ENCODE assay signal across 24 cellular contexts in genomic region chr7:101824440-101824839, GRCh38. TPM values are rescaled to one million over a fixed set of nuclear protein-coding genes. Genes with fewer than 3 reads are reported as not detected.
DNase-seq lines count a peak whose midpoint lies in the region; ATAC-seq, FAIRE-seq and TF ChIP-seq lines count a peak whose summit lies in the region.
"Had no signal": no experiment of that assay in that cellular context is flagged by ENCODE, and none has a peak within 500 bp of the region (broad histone marks: within the 10 kb centered on the region; RNA-seq: fewer than 3 reads in every experiment).

No MANE protein-coding gene starts in this region.

- peaks cover 91% of the 10 kb centered on the region for H3K79me2 ChIP-seq in HepG2 (ENCODE audit: insufficient read depth, low read length)

- BruUV-seq in HepG2 (replicated peaks; lab: Mats Ljungman, UMichigan) = no TSS peak

- peak; percentile 22 for DNase-seq in activated CD8-positive, alpha-beta memory T cell treated with anti-CD3 and anti-CD28 coated beads, Interleukin-2, amount 50 U/mL, for 48 hours
- no peak for DNase-seq in activated CD8-positive, alpha-beta memory T cell treated with anti-CD3 and anti-CD28 coated beads, Interleukin-2, amount 50 U/mL, for 4 hours
- DNase-seq in RWPE1 (ENCODE audit: low spot score) = no peak
- no peak for DNase-seq in HepG2 (ENCODE audit: low spot score)
- peak; percentile 21 for DNase-seq in upper lobe of right lung
- no peak for DNase-seq in prostate gland (ENCODE audit: low spot score)
- DNase-seq: AML-193; CD4-positive, CD25-positive, alpha-beta regulatory T cell; COR-L47; GF-D8; GOT3; Kasumi-1; MG63; NCI-H1048; NCI-H1436; NCI-H226; NCI-H524; PC-9; SJCRH30 had no signal

- POLR2A ChIA-PET in RWPE1 (lab: Yijun Ruan, JAX; ENCODE audit: low non-redundant PET) (no interaction called here), HepG2 (lab: Yijun Ruan, JAX) (no interaction called here)

- 97% methylated on average over 8 of the region's 8 CpGs for WGBS in HepG2 (ENCODE audit: low lambda C conversion rate)
- WGBS in prostate gland = 84% methylated on average over 8 of the region's 8 CpGs

- H3K9ac ChIP-seq in HepG2 (ENCODE audit: insufficient read depth, low read depth, low read length) = no peak overlapping the region

- H3K4me3 ChIP-seq in HepG2 (replicated peaks in 1 of 3; ENCODE audit: insufficient read depth in 1 of 3, low read depth in 2 of 3, low read length in 3 of 3) (no peak overlapping the region), upper lobe of right lung (no peak overlapping the region), prostate gland (no peak overlapping the region)
- H3K4me3 ChIP-seq: MG63, PC-9, SJCRH30 had no signal

- TF ChIP-seq EP300 in HepG2 (IDR thresholded peaks at IDR 0.05; ENCODE audit: low read depth in 2 of 2, low read length in 2 of 2) = no peak
- no peak for TF ChIP-seq EP300 in HepG2 (CRISPR knock-in tag; IDR thresholded peaks at IDR 0.05; ENCODE audit: borderline replicate concordance)

- no peak overlapping the region for H3K4me2 ChIP-seq in HepG2 (ENCODE audit: low read depth, low read length)
- H3K4me2 ChIP-seq: PC-9 had no signal

- FAIRE-seq in HepG2 (lab: Jason Lieb, UNC) = no peak
- FAIRE-seq: GM19239 had no signal

- ATAC-seq in HepG2 (no peak), upper lobe of right lung (no peak), HG02610 (IDR thresholded peaks at IDR 0.05; ENCODE audit: unreplicated experiment) (no peak), GM21528 (IDR thresholded peaks at IDR 0.05; ENCODE audit: low FRiP score, unreplicated experiment) (no peak)

- H3K9me3 ChIP-seq in HepG2 (ENCODE audit: low read length) (no peaks in the 10 kb centered on the region), upper lobe of right lung (no peaks in the 10 kb centered on the region), prostate gland (no peaks in the 10 kb centered on the region)
- H3K9me3 ChIP-seq: MG63 had no signal

- peaks cover 2 to 5% of the 10 kb centered on the region in 2 experiments; a peak in 2 of 5 replicates for H3K36me3 ChIP-seq in HepG2 (replicated peaks in 1 of 2; ENCODE audit: control insufficient read depth in 1 of 2, insufficient read depth in 2 of 2, low read length in 2 of 2)
- no peaks in the 10 kb centered on the region for H3K36me3 ChIP-seq in upper lobe of right lung
- no peaks in the 10 kb centered on the region for H3K36me3 ChIP-seq in prostate gland
- H3K36me3 ChIP-seq: MG63 had no signal

- CTCF ChIA-PET in RWPE1 (lab: Yijun Ruan, JAX) = interaction anchor here (0.6 kb wide), 1 partner anchor 580 kb away, joined by 4 read pairs; no protein-coding TSS in a partner anchor
- CTCF ChIA-PET in HepG2 (lab: Yijun Ruan, JAX; ENCODE audit: low intra/inter-chr PET ratio, low total read pairs) = no interaction called here

- in situ Hi-C loops in HepG2 (cut with HindIII; ENCODE audit: extremely low pct_ligation_motif_present, low pct_unique_long_range_greater_than_20kb) = no loop called here

- TF ChIP-seq POLR2A in HepG2 (IDR thresholded peaks at IDR 0.05; ENCODE audit: insufficient read depth in 1 of 2, low read depth in 2 of 2, low read length in 2 of 2) = no peak
- no peak for TF ChIP-seq POLR2A in prostate gland (IDR thresholded peaks at IDR 0.05)

- intact Hi-C loops in HepG2 (cut with micrococcal nuclease; ENCODE audit: unreplicated experiment) = no loop called here
- intact Hi-C loops in upper lobe of right lung (cut with DNase I) = no loop called here
- intact Hi-C loops in prostate gland (cut with DNase I) = no loop called here

- H2AFZ ChIP-seq in HepG2 (ENCODE audit: low read length) = no peak overlapping the region
- H2AFZ ChIP-seq: PC-9 had no signal

- H4K20me1 ChIP-seq in HepG2 (ENCODE audit: insufficient read depth, low read length) = peaks cover 33% of the 10 kb centered on the region

- H3K27ac ChIP-seq in RWPE1 (0 out of 2 replicates have a peak overlapping the region, but pooled peaks have one; percentile 6), HepG2 (ENCODE audit: extremely low read length, insufficient read depth, low read length) (no peak overlapping the region), upper lobe of right lung (no peak overlapping the region), prostate gland (no peak overlapping the region)
- H3K27ac ChIP-seq: 22Rv1, HL-60, PC-9, SJCRH30 had no signal

- peaks cover 35% of the 10 kb centered on the region for H3K4me1 ChIP-seq in HepG2 (ENCODE audit: insufficient read depth, low read length)
- peaks cover 11% of the 10 kb centered on the region for H3K4me1 ChIP-seq in upper lobe of right lung
- peaks cover 4% of the 10 kb centered on the region for H3K4me1 ChIP-seq in prostate gland (replicated peaks)

- H3K27me3 ChIP-seq in HepG2 (ENCODE audit: control insufficient read depth in 1 of 2, insufficient read depth in 2 of 2, low read length in 2 of 2) (no peaks in the 10 kb centered on the region; a peak in 1 of 5 replicates), upper lobe of right lung (no peaks in the 10 kb centered on the region), prostate gland (replicated peaks; ENCODE audit: insufficient read depth) (no peaks in the 10 kb centered on the region)
- H3K27me3 ChIP-seq: MG63, SJCRH30 had no signal

- TF ChIP-seq CTCF in RWPE1 (conservative IDR thresholded peaks at IDR 0.05; ENCODE audit: low read depth) = no peak
- TF ChIP-seq CTCF in HepG2 (CRISPR knock-in tag; IDR thresholded peaks at IDR 0.05) = no peak
- no peak for TF ChIP-seq CTCF in upper lobe of right lung (IDR thresholded peaks at IDR 0.05)
- TF ChIP-seq CTCF in prostate gland (IDR thresholded peaks at IDR 0.05) = no peak

- TF ChIP-seq RAD21 in HepG2 (CRISPR knock-in tag; IDR thresholded peaks at IDR 0.05) = no peak

TF ChIP-seq in HepG2, 621 proteins besides CTCF, POLR2A, EP300 and RAD21:
- peak; percentile 59; the same call in 1 of the 2 replicates for TF ChIP-seq PRDM15 (CRISPR knock-in tag; IDR thresholded peaks at IDR 0.05)
- no peak for TF ChIP-seq ZNF468 (CRISPR knock-in tag; IDR thresholded peaks at IDR 0.05)

RNA-seq across cellular contexts. Expression of gene CUX1, which starts 7.0 kb away (rescaled TPM):
- total RNA-seq in HepG2 (2016; rRNA removed; fragmentation: Illumina TruSeq; extraction: Trizol) = 13.7 and 21.7 TPM in 2 replicates
- total RNA-seq in HepG2 (2016; cell fraction: cytosol; rRNA removed; fragmentation: Illumina TruSeq; extraction: Trizol; ENCODE audit: low read depth) = 11.4 and 13.0 TPM in 2 replicates
- 13.2 and 19.0 TPM in 2 replicates for total RNA-seq in HepG2 (2016; cell fraction: insoluble cytoplasmic fraction; rRNA removed; fragmentation: Illumina TruSeq; extraction: Trizol)
- total RNA-seq in HepG2 (2016; cell fraction: membrane; rRNA removed; fragmentation: Illumina TruSeq; extraction: Trizol) = 12.9 and 17.8 TPM in 2 replicates
- total RNA-seq in HepG2 (2016; cell fraction: nucleus; rRNA removed; fragmentation: Illumina TruSeq; extraction: Trizol) = 34.3 and 34.4 TPM in 2 replicates
- 14.9 and 17.8 TPM in 2 replicates for polyA plus RNA-seq in HepG2 (2011; rRNA removed)
- 11.7 and 14.5 TPM in 2 replicates for polyA plus RNA-seq in HepG2 (2011; cell fraction: cytosol; rRNA removed)
- 19.5 and 20.4 TPM in 2 replicates for polyA plus RNA-seq in HepG2 (2011; cell fraction: nucleus; rRNA removed)
- polyA plus RNA-seq in HepG2 (2012) = 17.6 and 19.7 TPM in 2 replicates
- 7.4 and 8.5 TPM in 2 replicates for polyA plus RNA-seq in HepG2 (2016; cell fraction: cytosol; fragmentation: Illumina TruSeq; extraction: Trizol; ENCODE audit: low read depth)
- polyA plus RNA-seq in HepG2 (2016; cell fraction: insoluble cytoplasmic fraction; fragmentation: Illumina TruSeq; extraction: Trizol; ENCODE audit: low read depth) = 16.3 and 20.7 TPM in 2 replicates
- 17.8 and 18.3 TPM in 2 replicates for polyA plus RNA-seq in HepG2 (2016; cell fraction: membrane; fragmentation: Illumina TruSeq; extraction: Trizol; ENCODE audit: low read depth)
- polyA plus RNA-seq in HepG2 (2016; cell fraction: nucleus; fragmentation: Illumina TruSeq; extraction: Trizol; ENCODE audit: insufficient read depth, low read depth) = 20.0 and 22.4 TPM in 2 replicates
- polyA minus RNA-seq in HepG2 (2011; rRNA and poly(A)+ RNA removed; ENCODE audit: low replicate concordance) = 17.5 and 23.0 TPM in 2 replicates
- polyA minus RNA-seq in HepG2 (2011; cell fraction: cytosol; rRNA and poly(A)+ RNA removed) = 9.6 and 10.6 TPM in 2 replicates
- polyA minus RNA-seq in HepG2 (2011; cell fraction: nucleus; rRNA and poly(A)+ RNA removed) = 65.1 and 68.5 TPM in 2 replicates
- total RNA-seq in upper lobe of right lung = 132 TPM
- total RNA-seq in prostate gland = 10 to 100 TPM; 96.3 to 99.2 TPM

Comparison
In these comparisons a context has a peak if more than half of its experiments do, and no peak if none do; other contexts are left out.
1. DNase-seq: peak in activated CD8-positive, alpha-beta memory T cell treated with anti-CD3 and anti-CD28 coated beads, Interleukin-2, amount 50 U/mL, for 48 hours (single experiment) and upper lobe of right lung (single experiment); none in activated CD8-positive, alpha-beta memory T cell treated with anti-CD3 and anti-CD28 coated beads, Interleukin-2, amount 50 U/mL, for 4 hours (single experiment), RWPE1 (single experiment), HepG2 (single experiment) and prostate gland (single experiment).